ENCODE assay signal across 13 cellular contexts in the genomic region with DNA sequence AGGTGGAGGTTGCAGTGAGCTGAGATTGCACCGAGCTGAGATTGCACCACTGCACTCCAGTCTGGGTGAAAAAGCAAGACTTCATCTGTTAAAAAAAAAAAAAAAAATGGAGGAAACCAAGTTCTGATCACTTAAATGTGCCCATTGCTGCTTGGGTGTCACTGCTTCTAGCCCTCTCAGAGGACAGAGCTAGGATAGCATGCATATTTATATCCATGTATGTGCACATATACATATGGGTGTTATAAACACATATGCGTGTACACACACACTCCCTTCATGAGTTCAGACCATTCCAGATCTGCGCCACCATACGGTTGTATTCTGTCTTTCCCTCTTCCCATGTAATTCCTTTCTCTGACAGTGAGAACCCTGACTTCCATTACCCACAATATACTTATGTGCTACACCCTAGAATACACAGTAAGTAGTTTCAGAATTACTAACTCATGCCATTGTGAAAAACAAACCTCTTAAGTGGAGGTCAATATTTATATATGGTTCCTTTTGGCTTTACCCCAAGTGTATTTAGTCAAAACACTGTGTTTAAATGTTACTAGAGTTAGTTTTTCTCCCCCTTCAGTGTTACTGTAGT.
DNase-seq lines count a peak whose midpoint lies in the region; ATAC-seq lines count a peak whose summit lies in the region.
"Had no signal": no experiment of that assay in that cellular context is flagged by ENCODE, and none has a peak within 500 bp of the region (broad histone marks: within the 10 kb centered on the region; RNA-seq: fewer than 3 reads in every experiment).

No MANE protein-coding gene starts in this region.

- H3K36me3 Mint-ChIP-seq in stimulated activated effector memory CD8-positive, alpha-beta T cell treated with anti-CD3 and anti-CD28 coated beads, Interleukin-12 subunit alpha, Interleukin-12 subunit beta, amount 100 ng/mL, for 72 hours, result peaks cover 29% of the 10 kb centered on the region

- DNase-seq in NCI-H1436 (lab: John Stamatoyannopoulos, UW) (peak; percentile 19), NCI-H1436 treated with DMSO at 0.1 percent for 48 hours (lab: John Stamatoyannopoulos, UW) (no peak), NCI-H2081 treated with DMSO at 0.1 percent for 48 hours (lab: John Stamatoyannopoulos, UW) (peak; percentile 31), islet precursor cell (no peak), ureter (ENCODE audit: low spot score) (no peak)
- DNase-seq in stimulated activated effector memory CD8-positive, alpha-beta T cell treated with anti-CD3 and anti-CD28 coated beads, Interleukin-12 subunit alpha, Interleukin-12 subunit beta, amount 100 ng/mL, for 72 hours (ENCODE audit: low spot score in 2 of 2), result no peak
- DNase-seq: activated CD4-positive, alpha-beta T cell treated with anti-CD3 and anti-CD28 coated beads for 36 hours; T-cell had no signal

- H3K4me1 Mint-ChIP-seq in stimulated activated effector memory CD8-positive, alpha-beta T cell treated with anti-CD3 and anti-CD28 coated beads, Interleukin-12 subunit alpha, Interleukin-12 subunit beta, amount 100 ng/mL, for 72 hours, result peaks cover 22% of the 10 kb centered on the region

- H3K27ac Mint-ChIP-seq in stimulated activated effector memory CD8-positive, alpha-beta T cell treated with anti-CD3 and anti-CD28 coated beads, Interleukin-12 subunit alpha, Interleukin-12 subunit beta, amount 100 ng/mL, for 72 hours, result no peak overlapping the region
- H3K27ac Mint-ChIP-seq: T-cell, type B pancreatic cell had no signal

- no peaks in the 10 kb centered on the region for H3K9me3 Mint-ChIP-seq in stimulated activated effector memory CD8-positive, alpha-beta T cell treated with anti-CD3 and anti-CD28 coated beads, Interleukin-12 subunit alpha, Interleukin-12 subunit beta, amount 100 ng/mL, for 72 hours
- H3K9me3 Mint-ChIP-seq: T-cell had no signal

- H3K4me3 Mint-ChIP-seq in stimulated activated effector memory CD8-positive, alpha-beta T cell treated with anti-CD3 and anti-CD28 coated beads, Interleukin-12 subunit alpha, Interleukin-12 subunit beta, amount 100 ng/mL, for 72 hours, result no peak overlapping the region
- H3K4me3 Mint-ChIP-seq: activated CD4-positive, alpha-beta T cell treated with anti-CD3 and anti-CD28 coated beads for 36 hours; T-cell; type B pancreatic cell had no signal

- ATAC-seq in HG02798 (IDR thresholded peaks at IDR 0.05; ENCODE audit: poor library complexity, unreplicated experiment) (peak; percentile 55), esophagus mucosa (no peak)
- peak; percentile 52 for ATAC-seq in stimulated activated effector memory CD8-positive, alpha-beta T cell treated with anti-CD3 and anti-CD28 coated beads, Interleukin-12 subunit alpha, Interleukin-12 subunit beta, amount 100 ng/mL, for 72 hours
- ATAC-seq: activated CD4-positive, alpha-beta T cell treated with anti-CD3 and anti-CD28 coated beads for 36 hours; K562; Panc1; T-cell had no signal

Comparison
In these comparisons a context has a peak if more than half of its experiments do, and no peak if none do; other contexts are left out.
1. DNase-seq: peak in NCI-H1436 (single experiment) and NCI-H2081 treated with DMSO at 0.1 percent for 48 hours (single experiment); none in NCI-H1436 treated with DMSO at 0.1 percent for 48 hours (single experiment), stimulated activated effector memory CD8-positive, alpha-beta T cell treated with anti-CD3 and anti-CD28 coated beads, Interleukin-12 subunit alpha, Interleukin-12 subunit beta, amount 100 ng/mL, for 72 hours (0 of 2), islet precursor cell (single experiment) and ureter (single experiment).